In the genomic region with DNA sequence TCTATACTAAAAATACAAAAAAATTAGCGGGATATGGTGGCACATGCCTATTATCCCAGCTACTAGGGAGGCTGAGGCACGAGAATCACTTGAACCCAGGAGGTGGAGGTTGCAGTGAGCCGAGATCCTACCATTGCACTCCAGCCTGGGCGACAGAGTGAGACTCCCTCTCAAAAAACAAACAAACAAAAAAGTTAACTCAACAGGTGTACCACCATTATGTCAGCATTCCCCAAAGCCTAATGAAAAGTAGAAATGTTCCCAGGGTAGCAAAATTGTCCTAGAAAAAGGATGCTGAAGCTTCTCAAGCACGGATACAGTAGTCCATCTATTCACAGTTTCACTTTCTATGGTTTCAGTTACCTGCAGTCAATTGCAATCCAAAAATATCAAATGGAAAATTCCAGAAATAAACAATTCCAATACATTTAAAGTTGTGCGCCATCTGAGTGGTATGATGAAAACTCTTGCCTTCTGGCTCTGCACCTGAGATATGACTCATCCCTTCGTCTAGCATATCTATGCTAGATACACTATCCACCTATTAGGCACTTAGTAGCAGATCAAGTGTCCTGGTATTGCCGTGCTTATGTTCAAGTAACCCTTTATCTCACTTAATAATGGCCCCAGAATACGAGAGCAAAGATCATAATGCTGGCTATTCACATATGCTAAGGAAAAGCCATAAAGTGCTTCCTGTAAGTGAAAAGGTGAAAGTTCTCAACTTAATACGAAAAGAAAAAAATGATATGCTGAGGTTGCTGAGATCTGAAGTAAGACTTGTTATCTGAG, we compare ENCODE assay signal across 21 cellular contexts.
"Had no signal": no experiment of that assay in that cellular context is flagged by ENCODE, and none has a peak within 500 bp of the region (broad histone marks: within the 10 kb centered on the region; RNA-seq: fewer than 3 reads in every experiment).

No MANE protein-coding gene starts in this region.

- H3K36me3 ChIP-seq: colonic mucosa, esophagus squamous epithelium, neural progenitor cell, prostate gland, right atrium auricular region, stomach, thyroid gland had no signal

- DNase-seq: colonic mucosa; effector CD8-positive, alpha-beta T cell; endodermal cell; esophagus squamous epithelium; head of caudate nucleus; kidney; mesendoderm; midbrain; naive thymus-derived CD4-positive, alpha-beta T cell; stimulated activated CD4-positive, alpha-beta T cell treated with anti-CD3 and anti-CD28 coated beads, Interleukin-2, amount 100 ng/mL, for 24 hours; stimulated activated CD4-positive, alpha-beta T cell treated with anti-CD3 and anti-CD28 coated beads, Interleukin-4, amount 100 ng/mL, for 24 hours; stimulated activated naive CD4-positive, alpha-beta T cell treated with Interleukin-2 at 50 U/mL for 16 hours; stomach; thyroid gland had no signal

- H3K9me3 ChIP-seq: colonic mucosa, esophagus squamous epithelium, prostate gland, right atrium auricular region, stomach, thyroid gland had no signal

- FAIRE-seq: frontal cortex, kidney had no signal

- H3K27ac ChIP-seq: colonic mucosa, esophagus squamous epithelium, neural progenitor cell, prostate gland, right atrium auricular region, stomach, thyroid gland had no signal

- H3K27me3 ChIP-seq: colonic mucosa, right atrium auricular region, stomach, thyroid gland had no signal

- ATAC-seq: left lobe of liver; naive thymus-derived CD4-positive, alpha-beta T cell; sciatic nerve; stimulated activated effector memory CD8-positive, alpha-beta T cell treated with anti-CD3 and anti-CD28 coated beads, Interleukin-12 subunit alpha, Interleukin-12 subunit beta, amount 100 ng/mL, for 72 hours had no signal

- H3K4me1 ChIP-seq: colonic mucosa, esophagus squamous epithelium, neural progenitor cell, prostate gland, right atrium auricular region, thyroid gland had no signal

- H3K4me3 ChIP-seq: colonic mucosa, esophagus squamous epithelium, neural progenitor cell, prostate gland, right atrium auricular region, stomach, thyroid gland had no signal
